ENCODE assay signal across 1 cellular context in genomic region chr1:65470766-65471165, GRCh38.
A peak's percentile ranks its signal among the peaks of the same experiment; 100 is the strongest.
TF ChIP-seq lines count a peak whose summit lies in the region.

No MANE protein-coding gene starts in this region.

TF ChIP-seq in K562, 482 proteins besides CTCF, POLR2A, EP300 and RAD21:
- TF ChIP-seq ZBTB9 (CRISPR knock-in tag; IDR thresholded peaks at IDR 0.05) (no peak), MEIS2 (IDR thresholded peaks at IDR 0.05; ENCODE audit: partially characterized antibody) (peak; percentile 60), DLX4 (CRISPR knock-in tag; IDR thresholded peaks at IDR 0.05) (no peak), PBX2 (CRISPR knock-in tag; IDR thresholded peaks at IDR 0.05; ENCODE audit: low read depth) (no peak), PBX2 (tag; conservative IDR thresholded peaks at IDR 0.05; ENCODE audit: low read depth) (peak; percentile 80), SAFB (IDR thresholded peaks at IDR 0.05; ENCODE audit: borderline replicate concordance, low read depth, low read length) (no peak), CHD1 (IDR thresholded peaks at IDR 0.05; ENCODE audit: low read length) (no peak), CLOCK (CRISPR knock-in tag; IDR thresholded peaks at IDR 0.05; ENCODE audit: borderline replicate concordance) (no peak), PHTF2 (CRISPR knock-in tag; IDR thresholded peaks at IDR 0.05) (no peak), ZNF263 (CRISPR knock-in tag; IDR thresholded peaks at IDR 0.05; ENCODE audit: borderline replicate concordance) (no peak), NONO (IDR thresholded peaks at IDR 0.05; ENCODE audit: low read depth in 2 of 2, low read length in 1 of 2) (no peak)
